ENCODE assay signal across 1 cellular context in the genomic region with DNA sequence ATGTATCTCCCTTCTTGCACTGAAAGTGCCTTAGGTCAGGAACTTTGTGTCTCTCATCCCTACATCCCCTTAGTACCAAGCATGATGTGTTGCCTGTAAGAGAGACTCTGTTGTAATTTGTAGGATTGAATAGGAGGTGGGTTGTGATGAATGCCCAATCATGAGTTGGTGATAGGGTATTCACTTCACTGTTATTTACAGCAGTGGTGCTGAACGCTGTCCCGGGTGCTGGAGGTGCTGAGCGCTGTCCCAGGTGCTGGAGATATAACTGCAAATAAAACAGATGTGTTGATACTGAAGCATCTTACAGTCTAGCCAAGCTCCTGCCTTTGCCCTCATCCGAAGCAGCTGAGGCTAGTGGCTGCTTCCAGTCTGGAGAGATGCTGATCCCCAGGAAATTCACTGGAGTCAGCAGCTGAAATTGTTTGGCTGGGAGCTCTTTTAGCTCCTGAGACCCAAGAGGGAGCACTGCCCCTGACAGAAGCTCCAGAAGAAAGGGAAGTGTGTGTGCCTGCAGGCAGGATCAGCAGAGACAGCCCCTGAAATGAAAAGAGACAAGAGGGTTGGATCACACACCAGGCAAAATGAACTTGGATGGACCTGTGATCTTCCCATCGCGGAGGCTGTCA.
TF ChIP-seq lines count a peak whose summit lies in the region.

No MANE protein-coding gene starts in this region.

TF ChIP-seq in HepG2, 621 proteins besides CTCF, POLR2A, EP300 and RAD21 (continued from another document and continues in another):
- TF ChIP-seq EED (CRISPR knock-in tag; IDR thresholded peaks at IDR 0.05), result 0 out of 2 replicates have a peak, but pooled peaks have one; percentile 32
- TF ChIP-seq GPN1 (CRISPR knock-in tag; IDR thresholded peaks at IDR 0.05; ENCODE audit: borderline replicate concordance), result peak; percentile 95; the same call in 1 of the 2 replicates
- TF ChIP-seq KDM6A (CRISPR knock-in tag; IDR thresholded peaks at IDR 0.05; ENCODE audit: low read depth), result 0 out of 2 replicates have a peak, but pooled peaks have one; percentile 20
- 0 out of 2 replicates have a peak, but pooled peaks have one; percentile 27 for TF ChIP-seq ZNF878 (CRISPR knock-in tag; IDR thresholded peaks at IDR 0.05)
- TF ChIP-seq ZNF563 (CRISPR knock-in tag; IDR thresholded peaks at IDR 0.05), result no peak; the same call in 1 of the 2 replicates
- 0 out of 2 replicates have a peak, but pooled peaks have one; percentile 20 for TF ChIP-seq ZBTB7A (CRISPR knock-in tag; IDR thresholded peaks at IDR 0.05)
- TF ChIP-seq MIER2 (CRISPR knock-in tag; IDR thresholded peaks at IDR 0.05), result peak; percentile 99
- TF ChIP-seq KDM4B (CRISPR knock-in tag; IDR thresholded peaks at IDR 0.05), result 0 out of 2 replicates have a peak, but pooled peaks have one; percentile 49
- TF ChIP-seq TSC22D2 (CRISPR knock-in tag; IDR thresholded peaks at IDR 0.05; ENCODE audit: borderline replicate concordance), result peak; percentile 98
- 0 out of 2 replicates have a peak, but pooled peaks have one; percentile 15 for TF ChIP-seq SOX5 (CRISPR knock-in tag; IDR thresholded peaks at IDR 0.05; ENCODE audit: borderline replicate concordance)
- no peak for TF ChIP-seq ZSCAN25 (CRISPR knock-in tag; IDR thresholded peaks at IDR 0.05)
- peak; percentile 94 for TF ChIP-seq ZNF256 (CRISPR knock-in tag; conservative IDR thresholded peaks at IDR 0.05)
- 0 out of 2 replicates have a peak, but pooled peaks have one; percentile 42 for TF ChIP-seq ZNF777 (CRISPR knock-in tag; IDR thresholded peaks at IDR 0.05)
- TF ChIP-seq CAMTA2 (CRISPR knock-in tag; IDR thresholded peaks at IDR 0.05; ENCODE audit: borderline replicate concordance), result no peak; the same call in 1 of the 2 replicates
- peak; percentile 43 for TF ChIP-seq ZNF781 (CRISPR knock-in tag; IDR thresholded peaks at IDR 0.05; ENCODE audit: borderline replicate concordance, not compliant biosample characterization)
- TF ChIP-seq ZNF773 (CRISPR knock-in tag; IDR thresholded peaks at IDR 0.05; ENCODE audit: borderline replicate concordance), result peak; percentile 97
- 0 out of 2 replicates have a peak, but pooled peaks have one; percentile 26 for TF ChIP-seq YEATS2 (CRISPR knock-in tag; IDR thresholded peaks at IDR 0.05; ENCODE audit: borderline replicate concordance)
- no peak for TF ChIP-seq BHLHE40 (IDR thresholded peaks at IDR 0.05; ENCODE audit: low read length)
- no peak for TF ChIP-seq ZFYVE20 (CRISPR knock-in tag; IDR thresholded peaks at IDR 0.05; ENCODE audit: borderline replicate concordance, low read depth)
- TF ChIP-seq ZNF432 (CRISPR knock-in tag; IDR thresholded peaks at IDR 0.05; ENCODE audit: borderline replicate concordance), result no peak
- 0 out of 2 replicates have a peak, but pooled peaks have one; percentile 47 for TF ChIP-seq ZFP36L1 (CRISPR knock-in tag; IDR thresholded peaks at IDR 0.05)
- TF ChIP-seq, protein P1, sequence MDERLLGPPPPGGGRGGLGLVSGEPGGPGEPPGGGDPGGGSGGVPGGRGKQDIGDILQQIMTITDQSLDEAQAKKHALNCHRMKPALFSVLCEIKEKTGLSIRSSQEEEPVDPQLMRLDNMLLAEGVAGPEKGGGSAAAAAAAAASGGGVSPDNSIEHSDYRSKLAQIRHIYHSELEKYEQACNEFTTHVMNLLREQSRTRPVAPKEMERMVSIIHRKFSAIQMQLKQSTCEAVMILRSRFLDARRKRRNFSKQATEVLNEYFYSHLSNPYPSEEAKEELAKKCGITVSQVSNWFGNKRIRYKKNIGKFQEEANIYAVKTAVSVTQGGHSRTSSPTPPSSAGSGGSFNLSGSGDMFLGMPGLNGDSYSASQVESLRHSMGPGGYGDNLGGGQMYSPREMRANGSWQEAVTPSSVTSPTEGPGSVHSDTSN (CRISPR knock-in tag; IDR thresholded peaks at IDR 0.05), result no peak
- peak; percentile 91; the same call in 1 of the 2 replicates for TF ChIP-seq FOXK1 (CRISPR knock-in tag; IDR thresholded peaks at IDR 0.05; ENCODE audit: borderline replicate concordance, low read depth)
- TF ChIP-seq, protein P2, sequence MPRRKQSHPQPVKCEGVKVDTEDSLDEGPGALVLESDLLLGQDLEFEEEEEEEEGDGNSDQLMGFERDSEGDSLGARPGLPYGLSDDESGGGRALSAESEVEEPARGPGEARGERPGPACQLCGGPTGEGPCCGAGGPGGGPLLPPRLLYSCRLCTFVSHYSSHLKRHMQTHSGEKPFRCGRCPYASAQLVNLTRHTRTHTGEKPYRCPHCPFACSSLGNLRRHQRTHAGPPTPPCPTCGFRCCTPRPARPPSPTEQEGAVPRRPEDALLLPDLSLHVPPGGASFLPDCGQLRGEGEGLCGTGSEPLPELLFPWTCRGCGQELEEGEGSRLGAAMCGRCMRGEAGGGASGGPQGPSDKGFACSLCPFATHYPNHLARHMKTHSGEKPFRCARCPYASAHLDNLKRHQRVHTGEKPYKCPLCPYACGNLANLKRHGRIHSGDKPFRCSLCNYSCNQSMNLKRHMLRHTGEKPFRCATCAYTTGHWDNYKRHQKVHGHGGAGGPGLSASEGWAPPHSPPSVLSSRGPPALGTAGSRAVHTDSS (CRISPR knock-in tag; conservative IDR thresholded peaks at IDR 0.05), result no peak
- peak; percentile 81; the same call in 1 of the 2 replicates for TF ChIP-seq ZBTB21 (CRISPR knock-in tag; IDR thresholded peaks at IDR 0.05)
- no peak for TF ChIP-seq ZNF879 (CRISPR knock-in tag; IDR thresholded peaks at IDR 0.05)
- TF ChIP-seq, protein P3, sequence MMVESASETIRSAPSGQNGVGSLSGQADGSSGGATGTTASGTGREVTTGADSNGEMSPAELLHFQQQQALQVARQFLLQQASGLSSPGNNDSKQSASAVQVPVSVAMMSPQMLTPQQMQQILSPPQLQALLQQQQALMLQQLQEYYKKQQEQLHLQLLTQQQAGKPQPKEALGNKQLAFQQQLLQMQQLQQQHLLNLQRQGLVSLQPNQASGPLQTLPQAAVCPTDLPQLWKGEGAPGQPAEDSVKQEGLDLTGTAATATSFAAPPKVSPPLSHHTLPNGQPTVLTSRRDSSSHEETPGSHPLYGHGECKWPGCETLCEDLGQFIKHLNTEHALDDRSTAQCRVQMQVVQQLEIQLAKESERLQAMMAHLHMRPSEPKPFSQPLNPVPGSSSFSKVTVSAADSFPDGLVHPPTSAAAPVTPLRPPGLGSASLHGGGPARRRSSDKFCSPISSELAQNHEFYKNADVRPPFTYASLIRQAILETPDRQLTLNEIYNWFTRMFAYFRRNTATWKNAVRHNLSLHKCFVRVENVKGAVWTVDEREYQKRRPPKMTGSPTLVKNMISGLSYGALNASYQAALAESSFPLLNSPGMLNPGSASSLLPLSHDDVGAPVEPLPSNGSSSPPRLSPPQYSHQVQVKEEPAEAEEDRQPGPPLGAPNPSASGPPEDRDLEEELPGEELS (CRISPR knock-in tag; IDR thresholded peaks at IDR 0.05), result 0 out of 2 replicates have a peak, but pooled peaks have one; percentile 19
- TF ChIP-seq CBFB (CRISPR knock-in tag; IDR thresholded peaks at IDR 0.05), result no peak
- TF ChIP-seq ZNF232 (CRISPR knock-in tag; IDR thresholded peaks at IDR 0.05; ENCODE audit: borderline replicate concordance), result peak; percentile 96
- TF ChIP-seq, protein P4, sequence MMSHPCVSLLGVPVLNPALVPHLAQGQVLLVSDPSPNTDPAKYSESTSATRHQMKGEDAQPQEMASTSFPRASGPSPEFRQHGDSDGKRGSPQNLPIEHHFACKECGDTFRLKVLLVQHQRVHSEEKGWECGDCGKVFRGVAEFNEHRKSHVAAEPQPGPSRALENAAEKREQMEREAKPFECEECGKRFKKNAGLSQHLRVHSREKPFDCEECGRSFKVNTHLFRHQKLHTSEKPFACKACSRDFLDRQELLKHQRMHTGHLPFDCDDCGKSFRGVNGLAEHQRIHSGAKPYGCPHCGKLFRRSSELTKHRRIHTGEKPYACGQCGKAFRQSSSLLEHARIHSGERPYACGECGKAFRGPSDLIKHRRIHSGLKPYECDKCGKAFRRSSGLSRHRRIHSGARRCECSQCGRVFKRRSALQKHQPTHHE (CRISPR knock-in tag; IDR thresholded peaks at IDR 0.05; ENCODE audit: borderline replicate concordance), result no peak
- TF ChIP-seq KLF6 (CRISPR knock-in tag; IDR thresholded peaks at IDR 0.05), result peak; percentile 79
- TF ChIP-seq BORCS8-MEF2B (CRISPR knock-in tag; IDR thresholded peaks at IDR 0.05), result peak; percentile 75
- TF ChIP-seq, protein P5, sequence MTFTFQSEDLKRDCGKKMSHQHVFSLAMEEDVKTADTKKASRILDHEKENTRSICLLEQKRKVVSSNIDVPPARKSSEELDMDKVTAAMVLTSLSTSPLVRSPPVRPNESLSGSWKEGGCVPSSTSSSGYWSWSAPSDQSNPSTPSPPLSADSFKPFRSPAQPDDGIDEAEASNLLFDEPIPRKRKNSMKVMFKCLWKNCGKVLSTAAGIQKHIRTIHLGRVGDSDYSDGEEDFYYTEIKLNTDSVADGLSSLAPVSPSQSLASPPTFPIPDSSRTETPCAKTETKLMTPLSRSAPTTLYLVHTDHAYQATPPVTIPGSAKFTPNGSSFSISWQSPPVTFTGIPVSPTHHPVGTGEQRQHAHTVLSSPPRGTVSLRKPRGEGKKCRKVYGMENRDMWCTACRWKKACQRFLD (CRISPR knock-in tag; IDR thresholded peaks at IDR 0.05; ENCODE audit: borderline replicate concordance), result peak; percentile 83
- no peak for TF ChIP-seq ZNF660 (CRISPR knock-in tag; IDR thresholded peaks at IDR 0.05; ENCODE audit: borderline replicate concordance, low read depth)
- TF ChIP-seq, protein P6, sequence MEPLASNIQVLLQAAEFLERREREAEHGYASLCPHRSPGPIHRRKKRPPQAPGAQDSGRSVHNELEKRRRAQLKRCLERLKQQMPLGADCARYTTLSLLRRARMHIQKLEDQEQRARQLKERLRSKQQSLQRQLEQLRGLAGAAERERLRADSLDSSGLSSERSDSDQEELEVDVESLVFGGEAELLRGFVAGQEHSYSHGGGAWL (CRISPR knock-in tag; IDR thresholded peaks at IDR 0.05), result peak; percentile 96; the same call in 1 of the 2 replicates
- TF ChIP-seq ATAD3A (CRISPR knock-in tag; IDR thresholded peaks at IDR 0.05), result peak; percentile 94
- TF ChIP-seq, protein P7, sequence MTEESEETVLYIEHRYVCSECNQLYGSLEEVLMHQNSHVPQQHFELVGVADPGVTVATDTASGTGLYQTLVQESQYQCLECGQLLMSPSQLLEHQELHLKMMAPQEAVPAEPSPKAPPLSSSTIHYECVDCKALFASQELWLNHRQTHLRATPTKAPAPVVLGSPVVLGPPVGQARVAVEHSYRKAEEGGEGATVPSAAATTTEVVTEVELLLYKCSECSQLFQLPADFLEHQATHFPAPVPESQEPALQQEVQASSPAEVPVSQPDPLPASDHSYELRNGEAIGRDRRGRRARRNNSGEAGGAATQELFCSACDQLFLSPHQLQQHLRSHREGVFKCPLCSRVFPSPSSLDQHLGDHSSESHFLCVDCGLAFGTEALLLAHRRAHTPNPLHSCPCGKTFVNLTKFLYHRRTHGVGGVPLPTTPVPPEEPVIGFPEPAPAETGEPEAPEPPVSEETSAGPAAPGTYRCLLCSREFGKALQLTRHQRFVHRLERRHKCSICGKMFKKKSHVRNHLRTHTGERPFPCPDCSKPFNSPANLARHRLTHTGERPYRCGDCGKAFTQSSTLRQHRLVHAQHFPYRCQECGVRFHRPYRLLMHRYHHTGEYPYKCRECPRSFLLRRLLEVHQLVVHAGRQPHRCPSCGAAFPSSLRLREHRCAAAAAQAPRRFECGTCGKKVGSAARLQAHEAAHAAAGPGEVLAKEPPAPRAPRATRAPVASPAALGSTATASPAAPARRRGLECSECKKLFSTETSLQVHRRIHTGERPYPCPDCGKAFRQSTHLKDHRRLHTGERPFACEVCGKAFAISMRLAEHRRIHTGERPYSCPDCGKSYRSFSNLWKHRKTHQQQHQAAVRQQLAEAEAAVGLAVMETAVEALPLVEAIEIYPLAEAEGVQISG (CRISPR knock-in tag; IDR thresholded peaks at IDR 0.05), result peak; percentile 60
- TF ChIP-seq SIX1 (CRISPR knock-in tag; IDR thresholded peaks at IDR 0.05; ENCODE audit: borderline replicate concordance), result 0 out of 2 replicates have a peak, but pooled peaks have one; percentile 38
- no peak for TF ChIP-seq NPAS2 (CRISPR knock-in tag; IDR thresholded peaks at IDR 0.05; ENCODE audit: borderline replicate concordance)
- TF ChIP-seq ZFP1 (CRISPR knock-in tag; IDR thresholded peaks at IDR 0.05), result peak; percentile 64; the same call in 1 of the 2 replicates
- no peak for TF ChIP-seq CBX1 (IDR thresholded peaks at IDR 0.05; ENCODE audit: low read depth)
- TF ChIP-seq, protein P8, sequence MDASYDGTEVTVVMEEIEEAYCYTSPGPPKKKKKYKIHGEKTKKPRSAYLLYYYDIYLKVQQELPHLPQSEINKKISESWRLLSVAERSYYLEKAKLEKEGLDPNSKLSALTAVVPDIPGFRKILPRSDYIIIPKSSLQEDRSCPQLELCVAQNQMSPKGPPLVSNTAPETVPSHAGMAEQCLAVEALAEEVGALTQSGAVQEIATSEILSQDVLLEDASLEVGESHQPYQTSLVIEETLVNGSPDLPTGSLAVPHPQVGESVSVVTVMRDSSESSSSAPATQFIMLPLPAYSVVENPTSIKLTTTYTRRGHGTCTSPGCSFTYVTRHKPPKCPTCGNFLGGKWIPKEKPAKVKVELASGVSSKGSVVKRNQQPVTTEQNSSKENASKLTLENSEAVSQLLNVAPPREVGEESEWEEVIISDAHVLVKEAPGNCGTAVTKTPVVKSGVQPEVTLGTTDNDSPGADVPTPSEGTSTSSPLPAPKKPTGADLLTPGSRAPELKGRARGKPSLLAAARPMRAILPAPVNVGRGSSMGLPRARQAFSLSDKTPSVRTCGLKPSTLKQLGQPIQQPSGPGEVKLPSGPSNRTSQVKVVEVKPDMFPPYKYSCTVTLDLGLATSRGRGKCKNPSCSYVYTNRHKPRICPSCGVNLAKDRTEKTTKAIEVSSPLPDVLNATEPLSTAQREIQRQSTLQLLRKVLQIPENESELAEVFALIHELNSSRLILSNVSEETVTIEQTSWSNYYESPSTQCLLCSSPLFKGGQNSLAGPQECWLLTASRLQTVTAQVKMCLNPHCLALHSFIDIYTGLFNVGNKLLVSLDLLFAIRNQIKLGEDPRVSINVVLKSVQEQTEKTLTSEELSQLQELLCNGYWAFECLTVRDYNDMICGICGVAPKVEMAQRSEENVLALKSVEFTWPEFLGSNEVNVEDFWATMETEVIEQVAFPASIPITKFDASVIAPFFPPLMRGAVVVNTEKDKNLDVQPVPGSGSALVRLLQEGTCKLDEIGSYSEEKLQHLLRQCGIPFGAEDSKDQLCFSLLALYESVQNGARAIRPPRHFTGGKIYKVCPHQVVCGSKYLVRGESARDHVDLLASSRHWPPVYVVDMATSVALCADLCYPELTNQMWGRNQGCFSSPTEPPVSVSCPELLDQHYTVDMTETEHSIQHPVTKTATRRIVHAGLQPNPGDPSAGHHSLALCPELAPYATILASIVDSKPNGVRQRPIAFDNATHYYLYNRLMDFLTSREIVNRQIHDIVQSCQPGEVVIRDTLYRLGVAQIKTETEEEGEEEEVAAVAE (CRISPR knock-in tag; IDR thresholded peaks at IDR 0.05; ENCODE audit: borderline replicate concordance), result peak; percentile 90
- TF ChIP-seq TEAD3 (CRISPR knock-in tag; optimal IDR thresholded peaks at IDR 0.05; ENCODE audit: borderline replicate concordance), result peak; percentile 28
- peak; percentile 42; the same call in 1 of the 2 replicates for TF ChIP-seq ZZZ3 (CRISPR knock-in tag; IDR thresholded peaks at IDR 0.05; ENCODE audit: borderline replicate concordance)
- no peak for TF ChIP-seq NR2F6 (IDR thresholded peaks at IDR 0.05)
- peak; percentile 24; the same call in 1 of the 2 replicates for TF ChIP-seq NR2F6 (CRISPR knock-in tag; IDR thresholded peaks at IDR 0.05)
- TF ChIP-seq ZFP36L2 (CRISPR knock-in tag; IDR thresholded peaks at IDR 0.05), result peak; percentile 96
- peak; percentile 43; the same call in 1 of the 2 replicates for TF ChIP-seq ISL2 (CRISPR knock-in tag; IDR thresholded peaks at IDR 0.05)
- TF ChIP-seq ISX (CRISPR knock-in tag; conservative IDR thresholded peaks at IDR 0.05), result peak; percentile 97
- no peak for TF ChIP-seq POLR2AphosphoS2 (IDR thresholded peaks at IDR 0.05; ENCODE audit: low read depth, low read length)
- TF ChIP-seq SAP130 (CRISPR knock-in tag; IDR thresholded peaks at IDR 0.05; ENCODE audit: low read depth), result peak; percentile 54
- peak; percentile 88; the same call in 1 of the 2 replicates for TF ChIP-seq TP53 (CRISPR knock-in tag; conservative IDR thresholded peaks at IDR 0.05)
